17 cellular contexts compared by ENCODE assay signal in the genomic region with DNA sequence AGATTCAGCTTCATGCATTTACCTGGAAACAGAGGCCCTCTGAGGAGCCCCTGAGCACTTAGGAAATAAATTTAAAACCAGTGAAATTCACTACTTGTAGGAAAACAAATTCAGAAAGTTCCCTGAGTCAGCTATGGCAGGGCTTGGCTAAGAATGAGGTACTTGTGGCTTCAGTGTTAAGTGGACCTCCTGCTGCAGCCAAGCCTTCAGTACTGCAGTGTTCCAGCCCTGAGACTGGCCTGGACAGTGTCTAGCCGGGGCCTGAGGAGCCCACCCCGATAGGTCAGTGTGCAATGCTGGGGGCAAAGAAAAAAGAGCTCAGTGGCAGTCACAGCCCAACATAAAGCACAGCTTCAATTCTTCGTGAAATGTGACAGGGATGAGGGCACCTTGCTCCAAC. TPM values are rescaled to one million over a fixed set of nuclear protein-coding genes. Genes with fewer than 3 reads are reported as not detected.
A peak's percentile ranks its signal among the peaks of the same experiment; 100 is the strongest.
DNase-seq lines count a peak whose midpoint lies in the region; ATAC-seq and TF ChIP-seq lines count a peak whose summit lies in the region.
"Had no signal": no experiment of that assay in that cellular context is flagged by ENCODE, and none has a peak within 500 bp of the region (broad histone marks: within the 10 kb centered on the region; RNA-seq: fewer than 3 reads in every experiment).

No MANE protein-coding gene starts in this region.

- H3K9me3 ChIP-seq in left lung (no peaks in the 10 kb centered on the region), aorta (ENCODE audit: control insufficient read depth, low read length) (no peaks in the 10 kb centered on the region)
- H3K9me3 ChIP-seq: BE2C had no signal

- WGBS in aorta, 2 donors = 34 to 36% methylated on average over 3 of the region's 3 CpGs

- ATAC-seq in left lung (peak; percentile 94), aorta (ENCODE audit: low FRiP score) (peak; percentile 34), GM21526 (IDR thresholded peaks at IDR 0.05; ENCODE audit: low FRiP score, unreplicated experiment) (no peak)
- ATAC-seq in stimulated activated memory B cell treated with anti-CD40 and anti-IgM and Interleukin-4, amounts not matched to agents 10 μg/mL and 1 μg/mL and 100 μg/mL, for 72 hours = peak; percentile 24
- ATAC-seq: GM23338 had no signal

- H3K36me3 ChIP-seq in left lung (no peaks in the 10 kb centered on the region), aorta (ENCODE audit: control insufficient read depth in 1 of 2, insufficient read depth in 2 of 2, low read length in 1 of 2) (no peaks in the 10 kb centered on the region)
- H3K36me3 ChIP-seq: BE2C had no signal

- no peak for TF ChIP-seq CTCF in left lung (IDR thresholded peaks at IDR 0.05)

- intact Hi-C loops in left lung (cut with DNase I) = no loop called here
- intact Hi-C loops in aorta (cut with DNase I) = no loop called here

- no peaks in the 10 kb centered on the region for H3K4me1 Mint-ChIP-seq in stimulated activated memory B cell treated with anti-CD40 and anti-IgM and Interleukin-4, amounts not matched to agents 10 μg/mL and 1 μg/mL and 100 μg/mL, for 72 hours
- no peaks in the 10 kb centered on the region for H3K4me1 Mint-ChIP-seq in immature natural killer cell
- H3K4me1 Mint-ChIP-seq: CD4-positive, CD25-positive, alpha-beta regulatory T cell; CD8-positive, alpha-beta memory T cell had no signal

- peak; percentile 5 for DNase-seq in globus pallidus (ENCODE audit: low spot score)
- DNase-seq in left lung = no peak
- DNase-seq in aorta = no peak
- DNase-seq in immature natural killer cell = no peak
- DNase-seq: ACHN; BE2C; C1 segment of cervical spinal cord; CD4-positive, CD25-positive, alpha-beta regulatory T cell; CD8-positive, alpha-beta memory T cell; COR-L47; DMS 273 treated with DMSO at 0.1 percent for 48 hours; DMS53; HCEC 1CT had no signal

- no peak overlapping the region for H3K4me3 Mint-ChIP-seq in stimulated activated memory B cell treated with anti-CD40 and anti-IgM and Interleukin-4, amounts not matched to agents 10 μg/mL and 1 μg/mL and 100 μg/mL, for 72 hours
- no peak overlapping the region for H3K4me3 Mint-ChIP-seq in immature natural killer cell
- H3K4me3 Mint-ChIP-seq: CD4-positive, CD25-positive, alpha-beta regulatory T cell; CD8-positive, alpha-beta memory T cell; GM23338 had no signal

- H3K27me3 ChIP-seq in left lung (peaks cover 0 to 13% of the 10 kb centered on the region in 2 donors), aorta (ENCODE audit: control insufficient read depth in 1 of 2, insufficient read depth in 2 of 2, low read length in 1 of 2) (no peaks in the 10 kb centered on the region)

- H3K9me3 Mint-ChIP-seq in stimulated activated memory B cell treated with anti-CD40 and anti-IgM and Interleukin-4, amounts not matched to agents 10 μg/mL and 1 μg/mL and 100 μg/mL, for 72 hours = no peaks in the 10 kb centered on the region
- peaks cover 0 to 2% (median 0%) of the 10 kb centered on the region in 6 donors for H3K9me3 Mint-ChIP-seq in immature natural killer cell
- H3K9me3 Mint-ChIP-seq: CD4-positive, CD25-positive, alpha-beta regulatory T cell; GM23338 had no signal

- peaks cover 57% of the 10 kb centered on the region for H3K27me3 Mint-ChIP-seq in stimulated activated memory B cell treated with anti-CD40 and anti-IgM and Interleukin-4, amounts not matched to agents 10 μg/mL and 1 μg/mL and 100 μg/mL, for 72 hours
- H3K27me3 Mint-ChIP-seq in immature natural killer cell (ENCODE audit: low read depth in 3 of 3) = peaks cover 1 to 11% (median 2%) of the 10 kb centered on the region in 3 donors

- H3K4me1 ChIP-seq in left lung (no peaks in the 10 kb centered on the region), aorta (ENCODE audit: control insufficient read depth in 1 of 2, insufficient read depth in 2 of 2, low read length in 2 of 2) (no peaks in the 10 kb centered on the region)
- H3K4me1 ChIP-seq: BE2C had no signal

- no peak overlapping the region for H3K27ac ChIP-seq in left lung
- H3K27ac ChIP-seq in aorta (ENCODE audit: low read depth in 1 of 2, low read length in 2 of 2) = no peak overlapping the region

- no peak overlapping the region for H3K27ac Mint-ChIP-seq in stimulated activated memory B cell treated with anti-CD40 and anti-IgM and Interleukin-4, amounts not matched to agents 10 μg/mL and 1 μg/mL and 100 μg/mL, for 72 hours
- H3K27ac Mint-ChIP-seq in immature natural killer cell = no peak overlapping the region
- H3K27ac Mint-ChIP-seq: CD4-positive, CD25-positive, alpha-beta regulatory T cell; CD8-positive, alpha-beta memory T cell; GM23338 had no signal

- no peaks in the 10 kb centered on the region for H3K36me3 Mint-ChIP-seq in stimulated activated memory B cell treated with anti-CD40 and anti-IgM and Interleukin-4, amounts not matched to agents 10 μg/mL and 1 μg/mL and 100 μg/mL, for 72 hours
- no peaks in the 10 kb centered on the region for H3K36me3 Mint-ChIP-seq in immature natural killer cell
- H3K36me3 Mint-ChIP-seq: CD4-positive, CD25-positive, alpha-beta regulatory T cell; CD8-positive, alpha-beta memory T cell had no signal

- H3K4me3 ChIP-seq in left lung = no peak overlapping the region
- no peak overlapping the region for H3K4me3 ChIP-seq in aorta (ENCODE audit: low read length in 2 of 2)
- H3K4me3 ChIP-seq: GM23338 had no signal

RNA-seq across cellular contexts. Expression of a gene that starts 41.9 kb away (rescaled TPM):
- 1 to 10 TPM; 4.6 to 5.4 TPM for total RNA-seq in left lung
- total RNA-seq in aorta = under 1 TPM; 0.26 to 0.48 TPM
- 1 to 10 TPM in 1 of 2 donors, under 1 TPM in 1; 0.20 to 1.1 TPM for polyA plus RNA-seq in aorta
- not detected for polyA plus RNA-seq in immature natural killer cell
- total RNA-seq: CD4-positive, CD25-positive, alpha-beta regulatory T cell; CD8-positive, alpha-beta memory T cell; HT-29 had no signal
- polyA plus RNA-seq: CD4-positive, CD25-positive, alpha-beta regulatory T cell; CD8-positive, alpha-beta memory T cell had no signal
